33 cellular contexts compared by ENCODE assay signal in the genomic region with DNA sequence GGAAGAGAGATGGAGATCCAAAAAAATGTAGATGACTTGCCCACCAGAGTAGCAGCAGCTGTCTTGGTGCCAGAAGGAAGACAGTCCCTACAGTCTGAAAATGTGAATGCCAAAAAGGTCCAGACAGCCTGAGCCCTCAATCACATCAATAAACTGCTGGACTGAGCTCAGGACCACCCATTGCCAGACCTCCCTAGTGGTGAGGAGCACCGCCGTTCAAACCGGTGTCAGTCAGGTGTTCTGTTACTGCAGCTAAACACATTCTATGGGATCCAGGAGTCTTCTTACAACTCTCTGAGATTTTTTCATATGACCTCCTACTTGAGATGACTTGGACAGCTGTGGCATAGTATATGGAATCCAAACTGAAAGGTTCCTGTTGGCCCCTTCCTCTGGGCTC. TPM values are rescaled to one million over a fixed set of nuclear protein-coding genes. Genes with fewer than 3 reads are reported as not detected.
"Had no signal": no experiment of that assay in that cellular context is flagged by ENCODE, and none has a peak within 500 bp of the region (broad histone marks: within the 10 kb centered on the region; RNA-seq: fewer than 3 reads in every experiment).

No MANE protein-coding gene starts in this region.

- ATAC-seq: stimulated activated effector memory CD8-positive, alpha-beta T cell treated with anti-CD3 and anti-CD28 coated beads, Interleukin-12 subunit alpha, Interleukin-12 subunit beta, amount 100 ng/mL, for 72 hours; stimulated activated memory B cell treated with anti-CD40 and anti-IgM and Interleukin-4, amounts not matched to agents 10 μg/mL and 1 μg/mL and 100 μg/mL, for 72 hours; stimulated activated naive B cell treated with anti-CD40 and anti-IgM and Interleukin-4, amounts not matched to agents 10 μg/mL and 1 μg/mL and 100 μg/mL, for 72 hours; stimulated activated naive CD8-positive, alpha-beta T cell treated with anti-CD3 and anti-CD28 coated beads, Interleukin-15, amount 100 ng/mL, for 72 hours; stimulated activated naive CD8-positive, alpha-beta T cell treated with anti-CD3 and anti-CD28 coated beads, Interleukin-15, Interleukin-2, amounts not matched to agents 100 U/mL and 50 U/mL, for 24 hours; upper lobe of right lung had no signal

- H3K36me3 ChIP-seq: stomach, suprapubic skin, thoracic aorta, thyroid gland, tibial artery, tibial nerve, transverse colon, upper lobe of left lung, upper lobe of right lung, uterus, vagina had no signal

- H3K27me3 ChIP-seq: testis, thyroid gland, tibial nerve, upper lobe of left lung, uterus, vagina had no signal

- DNase-seq: stimulated activated CD4-positive, alpha-beta T cell treated with anti-CD3 and anti-CD28 coated beads, Interleukin-2, amount 100 ng/mL, for 48 hours; stimulated activated CD4-positive, alpha-beta T cell treated with anti-CD3 and anti-CD28 coated beads, Interleukin-4, amount 100 ng/mL, for 1 hour; stimulated activated CD4-positive, alpha-beta T cell treated with anti-CD3 and anti-CD28 coated beads, Interleukin-4, amount 100 ng/mL, for 24 hours; stimulated activated CD4-positive, alpha-beta T cell treated with anti-CD3 and anti-CD28 coated beads, Interleukin-4, amount 100 ng/mL, for 4 hours; stimulated activated CD8-positive, alpha-beta memory T cell treated with anti-CD3 and anti-CD28 coated beads, Interleukin-4, amount 100 ng/mL, for 48 hours; stimulated activated naive B cell treated with anti-CD40 and anti-IgM and Interleukin-4, amounts not matched to agents 10 μg/mL and 1 μg/mL and 100 μg/mL, for 72 hours; stimulated activated naive CD4-positive, alpha-beta T cell; stimulated activated naive CD4-positive, alpha-beta T cell treated with Interleukin-2 at 50 U/mL for 16 hours; stimulated activated naive CD8-positive, alpha-beta T cell treated with anti-CD3 and anti-CD28 coated beads, Interleukin-15, amount 100 ng/mL, for 72 hours; stimulated activated naive CD8-positive, alpha-beta T cell treated with anti-CD3 and anti-CD28 coated beads, Interleukin-15, Interleukin-2, amounts not matched to agents 100 U/mL and 50 U/mL, for 24 hours; stomach; substantia nigra; testis; thyroid gland; tibial artery; transverse colon; trophoblast cell; upper lobe of left lung; upper lobe of right lung; uterus had no signal

- H3K27ac Mint-ChIP-seq: stimulated activated effector memory CD8-positive, alpha-beta T cell treated with anti-CD3 and anti-CD28 coated beads, Interleukin-12 subunit alpha, Interleukin-12 subunit beta, amount 100 ng/mL, for 72 hours; stimulated activated memory B cell treated with anti-CD40 and anti-IgM and Interleukin-4, amounts not matched to agents 10 μg/mL and 1 μg/mL and 100 μg/mL, for 72 hours; stimulated activated naive B cell treated with anti-CD40 and anti-IgM and Interleukin-4, amounts not matched to agents 10 μg/mL and 1 μg/mL and 100 μg/mL, for 72 hours; stimulated activated naive CD8-positive, alpha-beta T cell treated with anti-CD3 and anti-CD28 coated beads, Interleukin-15, amount 100 ng/mL, for 72 hours; stimulated activated naive CD8-positive, alpha-beta T cell treated with anti-CD3 and anti-CD28 coated beads, Interleukin-15, Interleukin-2, amounts not matched to agents 100 ng/mL and 50 ng/mL, for 24 hours; type B pancreatic cell had no signal

- H3K4me3 ChIP-seq: stomach, suprapubic skin, testis, thoracic aorta, thyroid gland, tibial artery, tibial nerve, transverse colon, upper lobe of left lung, upper lobe of right lung, uterus, vagina had no signal

- H3K4me1 ChIP-seq: stomach, suprapubic skin, testis, thyroid gland, tibial artery, tibial nerve, transverse colon, upper lobe of left lung, upper lobe of right lung, uterus, vagina had no signal

- H3K36me3 Mint-ChIP-seq: stimulated activated effector memory CD8-positive, alpha-beta T cell treated with anti-CD3 and anti-CD28 coated beads, Interleukin-12 subunit alpha, Interleukin-12 subunit beta, amount 100 ng/mL, for 72 hours; stimulated activated memory B cell treated with anti-CD40 and anti-IgM and Interleukin-4, amounts not matched to agents 10 μg/mL and 1 μg/mL and 100 μg/mL, for 72 hours; stimulated activated naive B cell treated with anti-CD40 and anti-IgM and Interleukin-4, amounts not matched to agents 10 μg/mL and 1 μg/mL and 100 μg/mL, for 72 hours; type B pancreatic cell had no signal

- H3K9me3 ChIP-seq: suprapubic skin, testis, thyroid gland, tibial nerve, upper lobe of right lung, uterus, vagina had no signal

- H3K27ac ChIP-seq: stomach, suprapubic skin, testis, thoracic aorta, thyroid gland, tibial artery, tibial nerve, transverse colon, upper lobe of left lung, upper lobe of right lung, uterus, vagina had no signal

- FAIRE-seq: urothelium cell line had no signal

RNA-seq across cellular contexts. Expression of a gene that starts 32.0 kb away (rescaled TPM):
- total RNA-seq: stomach, subcutaneous adipose tissue, suprapubic skin, temporal lobe, thoracic aorta, thyroid gland, tibial nerve, transverse colon, upper lobe of left lung, upper lobe of right lung, ureter, urinary bladder, uterus, vagina had no signal
- polyA plus RNA-seq: stomach, urinary bladder had no signal
